In genomic region chr21:44304846-44305245, GRCh38 we compare ENCODE assay signal across 7 cellular contexts. TPM values are rescaled to one million over a fixed set of nuclear protein-coding genes. Genes with fewer than 3 reads are reported as not detected.
DNase-seq lines count a peak whose midpoint lies in the region; ATAC-seq and TF ChIP-seq lines count a peak whose summit lies in the region.

No MANE protein-coding gene starts in this region.

- no peak for TF ChIP-seq POLR2A in stomach (IDR thresholded peaks at IDR 0.05)

- H3K9me3 Mint-ChIP-seq in central memory CD8-positive, alpha-beta T cell, result no peaks in the 10 kb centered on the region

- no peak overlapping the region for H3K27ac ChIP-seq in liver (ENCODE audit: low read depth in 1 of 2, low read length in 2 of 2)
- H3K27ac ChIP-seq in stomach, result peak overlapping the region in 2 of 5 donors; percentile 37 to 95

- H3K9me3 ChIP-seq in liver (ENCODE audit: control insufficient read depth in 4 of 4, low read length in 3 of 4) (no peaks in the 10 kb centered on the region), stomach (no peaks in the 10 kb centered on the region)

- no peaks in the 10 kb centered on the region for H3K27me3 Mint-ChIP-seq in central memory CD8-positive, alpha-beta T cell

- TF ChIP-seq RAD21 in liver (IDR thresholded peaks at IDR 0.05), result peak in 1 of 2 donors; percentile 76

- DNase-seq in DMS114 treated with DMSO at 0.1 percent for 48 hours (lab: John Stamatoyannopoulos, UW; ENCODE audit: unreplicated experiment) (peak; percentile 16), HuH-7 (ENCODE audit: low spot score) (peak; percentile 88), T-helper 9 cell (peak; percentile 26), stomach (peak; percentile 43)
- peak in 1 of 2 donors; percentile 26 for DNase-seq in central memory CD8-positive, alpha-beta T cell (ENCODE audit: low spot score in 2 of 2)

- intact Hi-C loops in stomach (cut with DNase I; ENCODE audit: low total_unique reads), result no loop called here

- no peak overlapping the region for H3K4me3 ChIP-seq in liver (ENCODE audit: low read depth in 1 of 3, low read length in 3 of 3)
- no peak overlapping the region for H3K4me3 ChIP-seq in stomach

- no peak overlapping the region for H3K4me3 Mint-ChIP-seq in central memory CD8-positive, alpha-beta T cell

- H3K36me3 ChIP-seq in liver (ENCODE audit: control insufficient read depth in 4 of 4, insufficient read depth in 3 of 4, low read depth in 1 of 4, low read length in 3 of 4) (peaks cover 0 to 12% (median 1%) of the 10 kb centered on the region in 4 donors), stomach (peaks cover 0 to 45% (median 33%) of the 10 kb centered on the region in 4 donors)

- WGBS in liver, result 63% methylated on average over 8 of the region's 8 CpGs
- WGBS in stomach, 5 donors, result 13 to 54% (median 46%) methylated on average over 2 to 8 of the region's 8 CpGs

- H3K36me3 Mint-ChIP-seq in central memory CD8-positive, alpha-beta T cell (ENCODE audit: insufficient read depth), result peaks cover 15% of the 10 kb centered on the region

- H3K27me3 ChIP-seq in liver (ENCODE audit: control insufficient read depth in 4 of 4, insufficient read depth in 4 of 4, low read length in 3 of 4) (no peaks in the 10 kb centered on the region), stomach (no peaks in the 10 kb centered on the region)

- TF ChIP-seq EP300 in stomach (IDR thresholded peaks at IDR 0.05), result no peak

- ATAC-seq in central memory CD8-positive, alpha-beta T cell (replicated peaks; ENCODE audit: extremely low read depth, poor library complexity, severe bottlenecking), result no peak
- no peak for ATAC-seq in GM21526 (IDR thresholded peaks at IDR 0.05; ENCODE audit: low FRiP score, unreplicated experiment)

- H3K4me1 ChIP-seq in liver (ENCODE audit: control insufficient read depth in 4 of 4, insufficient read depth in 4 of 4, low read length in 3 of 4), result peaks cover 17 to 45% (median 37%) of the 10 kb centered on the region in 4 donors
- peaks cover 45 to 71% (median 65%) of the 10 kb centered on the region in 4 donors for H3K4me1 ChIP-seq in stomach

- peak overlapping the region; percentile 75 for H3K27ac Mint-ChIP-seq in central memory CD8-positive, alpha-beta T cell (ENCODE audit: low read depth)

- TF ChIP-seq CTCF in liver (IDR thresholded peaks at IDR 0.05; ENCODE audit: low read depth, low read length, missing input control), result peak; percentile 64
- TF ChIP-seq CTCF in stomach (IDR thresholded peaks at IDR 0.05), result peak in 5 of 7 experiments; percentile 32 to 60 (median 44)

- peaks cover 33% of the 10 kb centered on the region for H3K4me1 Mint-ChIP-seq in central memory CD8-positive, alpha-beta T cell

- H3K9ac ChIP-seq in liver (ENCODE audit: low read depth in 1 of 2, low read length in 2 of 2), result no peak overlapping the region

TF ChIP-seq in liver, 16 proteins besides CTCF, POLR2A, EP300 and RAD21:
- TF ChIP-seq, protein P1, sequence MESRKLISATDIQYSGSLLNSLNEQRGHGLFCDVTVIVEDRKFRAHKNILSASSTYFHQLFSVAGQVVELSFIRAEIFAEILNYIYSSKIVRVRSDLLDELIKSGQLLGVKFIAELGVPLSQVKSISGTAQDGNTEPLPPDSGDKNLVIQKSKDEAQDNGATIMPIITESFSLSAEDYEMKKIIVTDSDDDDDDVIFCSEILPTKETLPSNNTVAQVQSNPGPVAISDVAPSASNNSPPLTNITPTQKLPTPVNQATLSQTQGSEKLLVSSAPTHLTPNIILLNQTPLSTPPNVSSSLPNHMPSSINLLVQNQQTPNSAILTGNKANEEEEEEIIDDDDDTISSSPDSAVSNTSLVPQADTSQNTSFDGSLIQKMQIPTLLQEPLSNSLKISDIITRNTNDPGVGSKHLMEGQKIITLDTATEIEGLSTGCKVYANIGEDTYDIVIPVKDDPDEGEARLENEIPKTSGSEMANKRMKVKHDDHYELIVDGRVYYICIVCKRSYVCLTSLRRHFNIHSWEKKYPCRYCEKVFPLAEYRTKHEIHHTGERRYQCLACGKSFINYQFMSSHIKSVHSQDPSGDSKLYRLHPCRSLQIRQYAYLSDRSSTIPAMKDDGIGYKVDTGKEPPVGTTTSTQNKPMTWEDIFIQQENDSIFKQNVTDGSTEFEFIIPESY (IDR thresholded peaks at IDR 0.05), result no peak
- TF ChIP-seq, protein P2, sequence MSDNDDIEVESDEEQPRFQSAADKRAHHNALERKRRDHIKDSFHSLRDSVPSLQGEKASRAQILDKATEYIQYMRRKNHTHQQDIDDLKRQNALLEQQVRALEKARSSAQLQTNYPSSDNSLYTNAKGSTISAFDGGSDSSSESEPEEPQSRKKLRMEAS (IDR thresholded peaks at IDR 0.05), result no peak
- no peak for TF ChIP-seq RXRA (IDR thresholded peaks at IDR 0.05)
- TF ChIP-seq HNF4A (conservative IDR thresholded peaks at IDR 0.05), result no peak
- TF ChIP-seq YY1 (IDR thresholded peaks at IDR 0.05), result no peak
- TF ChIP-seq, protein P3, sequence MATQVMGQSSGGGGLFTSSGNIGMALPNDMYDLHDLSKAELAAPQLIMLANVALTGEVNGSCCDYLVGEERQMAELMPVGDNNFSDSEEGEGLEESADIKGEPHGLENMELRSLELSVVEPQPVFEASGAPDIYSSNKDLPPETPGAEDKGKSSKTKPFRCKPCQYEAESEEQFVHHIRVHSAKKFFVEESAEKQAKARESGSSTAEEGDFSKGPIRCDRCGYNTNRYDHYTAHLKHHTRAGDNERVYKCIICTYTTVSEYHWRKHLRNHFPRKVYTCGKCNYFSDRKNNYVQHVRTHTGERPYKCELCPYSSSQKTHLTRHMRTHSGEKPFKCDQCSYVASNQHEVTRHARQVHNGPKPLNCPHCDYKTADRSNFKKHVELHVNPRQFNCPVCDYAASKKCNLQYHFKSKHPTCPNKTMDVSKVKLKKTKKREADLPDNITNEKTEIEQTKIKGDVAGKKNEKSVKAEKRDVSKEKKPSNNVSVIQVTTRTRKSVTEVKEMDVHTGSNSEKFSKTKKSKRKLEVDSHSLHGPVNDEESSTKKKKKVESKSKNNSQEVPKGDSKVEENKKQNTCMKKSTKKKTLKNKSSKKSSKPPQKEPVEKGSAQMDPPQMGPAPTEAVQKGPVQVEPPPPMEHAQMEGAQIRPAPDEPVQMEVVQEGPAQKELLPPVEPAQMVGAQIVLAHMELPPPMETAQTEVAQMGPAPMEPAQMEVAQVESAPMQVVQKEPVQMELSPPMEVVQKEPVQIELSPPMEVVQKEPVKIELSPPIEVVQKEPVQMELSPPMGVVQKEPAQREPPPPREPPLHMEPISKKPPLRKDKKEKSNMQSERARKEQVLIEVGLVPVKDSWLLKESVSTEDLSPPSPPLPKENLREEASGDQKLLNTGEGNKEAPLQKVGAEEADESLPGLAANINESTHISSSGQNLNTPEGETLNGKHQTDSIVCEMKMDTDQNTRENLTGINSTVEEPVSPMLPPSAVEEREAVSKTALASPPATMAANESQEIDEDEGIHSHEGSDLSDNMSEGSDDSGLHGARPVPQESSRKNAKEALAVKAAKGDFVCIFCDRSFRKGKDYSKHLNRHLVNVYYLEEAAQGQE (IDR thresholded peaks at IDR 0.05), result no peak
- no peak for TF ChIP-seq FOXA2 (IDR thresholded peaks at IDR 0.05)
- no peak for TF ChIP-seq JUND (IDR thresholded peaks at IDR 0.05)
- TF ChIP-seq ATF3 (IDR thresholded peaks at IDR 0.05), result no peak
- TF ChIP-seq TAF1 (conservative IDR thresholded peaks at IDR 0.05), result no peak
- no peak for TF ChIP-seq NR2F2 (IDR thresholded peaks at IDR 0.05)
- TF ChIP-seq SP1 (IDR thresholded peaks at IDR 0.05), result no peak
- TF ChIP-seq FOXA1 (IDR thresholded peaks at IDR 0.05), result no peak
- TF ChIP-seq EGR1 (IDR thresholded peaks at IDR 0.05; ENCODE audit: low read depth in 2 of 2), result no peak
- TF ChIP-seq GABPA (IDR thresholded peaks at IDR 0.05 in 1 of 2, conservative IDR thresholded peaks at IDR 0.05 in 1 of 2), result no peak
- TF ChIP-seq HNF4G (IDR thresholded peaks at IDR 0.05), result no peak

RNA-seq across cellular contexts. Expression of gene PFKL, which starts 5.0 kb away (rescaled TPM):
- total RNA-seq in liver (10 to 100 TPM; 83.9 to 98.4 TPM), stomach (100 to 1,000 TPM; 123 to 283 (median 139) TPM)
- polyA plus RNA-seq in liver (10 to 100 TPM; 48.1 to 78.1 TPM), stomach (100 to 1,000 TPM in 1 of 3 donors, 10 to 100 TPM in 2; 83.0 to 120 (median 99.9) TPM)

RNA-seq across cellular contexts. Expression of gene AIRE, which starts 19.2 kb away (rescaled TPM):
- total RNA-seq in liver (under 1 TPM in 1 of 2 donors, not detected in 1; 0.05 TPM), stomach (under 1 TPM in 2 of 5 donors, not detected in 3; 0.18 to 0.87 TPM)
- polyA plus RNA-seq in liver (not detected), stomach (not detected)

RNA-seq across cellular contexts. Expression of gene CFAP410, which starts 34.3 kb away (rescaled TPM):
- 10 to 100 TPM; 11.7 to 12.9 TPM for total RNA-seq in liver
- polyA plus RNA-seq in liver, result 10 to 100 TPM in 1 of 2 donors, 1 to 10 TPM in 1; 7.9 to 16.3 TPM
- total RNA-seq in stomach, result 100 to 1,000 TPM in 1 of 5 donors, 10 to 100 TPM in 4; 21.1 to 118 (median 32.2) TPM
- 10 to 100 TPM; 30.2 to 43.1 (median 39.0) TPM for polyA plus RNA-seq in stomach

RNA-seq across cellular contexts. Expression of gene DNMT3L, which starts 43.1 kb away (rescaled TPM):
- total RNA-seq in liver, result under 1 TPM in 1 of 2 donors, not detected in 1; 0.25 TPM
- polyA plus RNA-seq in liver, result under 1 TPM; 0.18 to 0.99 TPM
- not detected for total RNA-seq in stomach
- not detected for polyA plus RNA-seq in stomach

RNA-seq across cellular contexts. Expression of gene TRPM2, which starts 48.6 kb away (rescaled TPM):
- total RNA-seq in liver (1 to 10 TPM in 1 of 2 donors, under 1 TPM in 1; 0.65 to 1.3 TPM), stomach (10 to 100 TPM in 1 of 5 donors, 1 to 10 TPM in 4; 1.3 to 10.3 (median 3.5) TPM)
- polyA plus RNA-seq in liver (under 1 TPM; 0.43 to 0.61 TPM), stomach (1 to 10 TPM; 1.9 to 2.7 (median 1.9) TPM)
